Comparison of ENCODE assay signal across 1 cellular context in genomic region chr1:15603050-15603965, GRCh38.
TF ChIP-seq lines count a peak whose summit lies in the region.

No MANE protein-coding gene starts in this region.

TF ChIP-seq in HepG2, 621 proteins besides CTCF, POLR2A, EP300 and RAD21 (continued from another document and continues in another):
- TF ChIP-seq AHDC1 (CRISPR knock-in tag; IDR thresholded peaks at IDR 0.05; ENCODE audit: borderline replicate concordance) (peak; percentile 7; the same call in 1 of the 2 replicates), KLF12 (CRISPR knock-in tag; IDR thresholded peaks at IDR 0.05; ENCODE audit: borderline replicate concordance) (no peak), HNRNPK (IDR thresholded peaks at IDR 0.05; ENCODE audit: low read depth, low read length, poor library complexity, severe bottlenecking) (no peak), ZNF543 (CRISPR knock-in tag; IDR thresholded peaks at IDR 0.05) (peak; percentile 57; the same call in 1 of the 2 replicates), STAG1 (CRISPR knock-in tag; IDR thresholded peaks at IDR 0.05) (no peak), ATF4 (CRISPR knock-in tag; IDR thresholded peaks at IDR 0.05) (no peak), ZBTB8A (CRISPR knock-in tag; IDR thresholded peaks at IDR 0.05; ENCODE audit: borderline replicate concordance, low read depth) (no peak), TCF12 (IDR thresholded peaks at IDR 0.05) (no peak), TCF12 (CRISPR knock-in tag; IDR thresholded peaks at IDR 0.05) (no peak), CEBPZ (IDR thresholded peaks at IDR 0.05; ENCODE audit: low read length) (no peak), KDM5A (IDR thresholded peaks at IDR 0.05; ENCODE audit: borderline replicate concordance, low read length) (peak; percentile 38; the same call in 1 of the 2 replicates), NRL (CRISPR knock-in tag; IDR thresholded peaks at IDR 0.05; ENCODE audit: borderline replicate concordance) (peak; percentile 81; the same call in 1 of the 2 replicates), ZNF138 (CRISPR knock-in tag; IDR thresholded peaks at IDR 0.05; ENCODE audit: low read depth) (peak; percentile 88; the same call in 1 of the 2 replicates), PITX1 (CRISPR knock-in tag; IDR thresholded peaks at IDR 0.05) (peak; percentile 85), ZFP91 (CRISPR knock-in tag; IDR thresholded peaks at IDR 0.05; ENCODE audit: borderline replicate concordance) (peak; percentile 72), SP2 (CRISPR knock-in tag; IDR thresholded peaks at IDR 0.05) (no peak; the same call in 1 of the 2 replicates), FOXK1 (CRISPR knock-in tag; IDR thresholded peaks at IDR 0.05; ENCODE audit: borderline replicate concordance, low read depth) (peak; percentile 74; the same call in 1 of the 2 replicates), CCDC6 (CRISPR knock-in tag; IDR thresholded peaks at IDR 0.05) (peak; percentile 85; the same call in 1 of the 2 replicates), HCFC1 (IDR thresholded peaks at IDR 0.05; ENCODE audit: low read depth, low read length) (no peak), GTF3A (CRISPR knock-in tag; conservative IDR thresholded peaks at IDR 0.05) (no peak), ETV6 (CRISPR knock-in tag; conservative IDR thresholded peaks at IDR 0.05) (no peak), YEATS4 (CRISPR knock-in tag; IDR thresholded peaks at IDR 0.05; ENCODE audit: borderline replicate concordance) (no peak; the same call in 1 of the 2 replicates)
- TF ChIP-seq, protein P1, sequence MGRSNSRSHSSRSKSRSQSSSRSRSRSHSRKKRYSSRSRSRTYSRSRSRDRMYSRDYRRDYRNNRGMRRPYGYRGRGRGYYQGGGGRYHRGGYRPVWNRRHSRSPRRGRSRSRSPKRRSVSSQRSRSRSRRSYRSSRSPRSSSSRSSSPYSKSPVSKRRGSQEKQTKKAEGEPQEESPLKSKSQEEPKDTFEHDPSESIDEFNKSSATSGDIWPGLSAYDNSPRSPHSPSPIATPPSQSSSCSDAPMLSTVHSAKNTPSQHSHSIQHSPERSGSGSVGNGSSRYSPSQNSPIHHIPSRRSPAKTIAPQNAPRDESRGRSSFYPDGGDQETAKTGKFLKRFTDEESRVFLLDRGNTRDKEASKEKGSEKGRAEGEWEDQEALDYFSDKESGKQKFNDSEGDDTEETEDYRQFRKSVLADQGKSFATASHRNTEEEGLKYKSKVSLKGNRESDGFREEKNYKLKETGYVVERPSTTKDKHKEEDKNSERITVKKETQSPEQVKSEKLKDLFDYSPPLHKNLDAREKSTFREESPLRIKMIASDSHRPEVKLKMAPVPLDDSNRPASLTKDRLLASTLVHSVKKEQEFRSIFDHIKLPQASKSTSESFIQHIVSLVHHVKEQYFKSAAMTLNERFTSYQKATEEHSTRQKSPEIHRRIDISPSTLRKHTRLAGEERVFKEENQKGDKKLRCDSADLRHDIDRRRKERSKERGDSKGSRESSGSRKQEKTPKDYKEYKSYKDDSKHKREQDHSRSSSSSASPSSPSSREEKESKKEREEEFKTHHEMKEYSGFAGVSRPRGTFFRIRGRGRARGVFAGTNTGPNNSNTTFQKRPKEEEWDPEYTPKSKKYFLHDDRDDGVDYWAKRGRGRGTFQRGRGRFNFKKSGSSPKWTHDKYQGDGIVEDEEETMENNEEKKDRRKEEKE (IDR thresholded peaks at IDR 0.05), result no peak
- TF ChIP-seq, protein P2, sequence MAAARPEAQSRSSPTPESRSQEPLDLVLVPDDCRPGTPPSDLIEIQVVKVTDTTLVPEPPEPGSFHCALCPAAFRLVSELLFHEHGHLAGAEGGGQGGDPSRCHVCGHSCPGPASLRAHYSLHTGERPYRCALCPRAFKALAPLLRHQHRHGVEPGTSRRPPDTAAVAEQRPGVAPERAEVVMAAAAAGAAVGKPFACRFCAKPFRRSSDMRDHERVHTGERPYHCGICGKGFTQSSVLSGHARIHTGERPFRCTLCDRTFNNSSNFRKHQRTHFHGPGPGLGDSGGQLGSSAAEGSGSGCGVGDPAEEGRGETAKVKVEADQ (CRISPR knock-in tag; IDR thresholded peaks at IDR 0.05; ENCODE audit: borderline replicate concordance), result 0 out of 2 replicates have a peak, but pooled peaks have one; percentile 84
- TF ChIP-seq, protein P3, sequence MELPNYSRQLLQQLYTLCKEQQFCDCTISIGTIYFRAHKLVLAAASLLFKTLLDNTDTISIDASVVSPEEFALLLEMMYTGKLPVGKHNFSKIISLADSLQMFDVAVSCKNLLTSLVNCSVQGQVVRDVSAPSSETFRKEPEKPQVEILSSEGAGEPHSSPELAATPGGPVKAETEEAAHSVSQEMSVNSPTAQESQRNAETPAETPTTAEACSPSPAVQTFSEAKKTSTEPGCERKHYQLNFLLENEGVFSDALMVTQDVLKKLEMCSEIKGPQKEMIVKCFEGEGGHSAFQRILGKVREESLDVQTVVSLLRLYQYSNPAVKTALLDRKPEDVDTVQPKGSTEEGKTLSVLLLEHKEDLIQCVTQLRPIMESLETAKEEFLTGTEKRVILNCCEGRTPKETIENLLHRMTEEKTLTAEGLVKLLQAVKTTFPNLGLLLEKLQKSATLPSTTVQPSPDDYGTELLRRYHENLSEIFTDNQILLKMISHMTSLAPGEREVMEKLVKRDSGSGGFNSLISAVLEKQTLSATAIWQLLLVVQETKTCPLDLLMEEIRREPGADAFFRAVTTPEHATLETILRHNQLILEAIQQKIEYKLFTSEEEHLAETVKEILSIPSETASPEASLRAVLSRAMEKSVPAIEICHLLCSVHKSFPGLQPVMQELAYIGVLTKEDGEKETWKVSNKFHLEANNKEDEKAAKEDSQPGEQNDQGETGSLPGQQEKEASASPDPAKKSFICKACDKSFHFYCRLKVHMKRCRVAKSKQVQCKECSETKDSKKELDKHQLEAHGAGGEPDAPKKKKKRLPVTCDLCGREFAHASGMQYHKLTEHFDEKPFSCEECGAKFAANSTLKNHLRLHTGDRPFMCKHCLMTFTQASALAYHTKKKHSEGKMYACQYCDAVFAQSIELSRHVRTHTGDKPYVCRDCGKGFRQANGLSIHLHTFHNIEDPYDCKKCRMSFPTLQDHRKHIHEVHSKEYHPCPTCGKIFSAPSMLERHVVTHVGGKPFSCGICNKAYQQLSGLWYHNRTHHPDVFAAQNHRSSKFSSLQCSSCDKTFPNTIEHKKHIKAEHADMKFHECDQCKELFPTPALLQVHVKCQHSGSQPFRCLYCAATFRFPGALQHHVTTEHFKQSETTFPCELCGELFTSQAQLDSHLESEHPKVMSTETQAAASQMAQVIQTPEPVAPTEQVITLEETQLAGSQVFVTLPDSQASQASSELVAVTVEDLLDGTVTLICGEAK (IDR thresholded peaks at IDR 0.05), result no peak
- TF ChIP-seq, protein P3 (CRISPR knock-in tag; IDR thresholded peaks at IDR 0.05), result peak; percentile 78
